9 cellular contexts compared by ENCODE assay signal in the genomic region with DNA sequence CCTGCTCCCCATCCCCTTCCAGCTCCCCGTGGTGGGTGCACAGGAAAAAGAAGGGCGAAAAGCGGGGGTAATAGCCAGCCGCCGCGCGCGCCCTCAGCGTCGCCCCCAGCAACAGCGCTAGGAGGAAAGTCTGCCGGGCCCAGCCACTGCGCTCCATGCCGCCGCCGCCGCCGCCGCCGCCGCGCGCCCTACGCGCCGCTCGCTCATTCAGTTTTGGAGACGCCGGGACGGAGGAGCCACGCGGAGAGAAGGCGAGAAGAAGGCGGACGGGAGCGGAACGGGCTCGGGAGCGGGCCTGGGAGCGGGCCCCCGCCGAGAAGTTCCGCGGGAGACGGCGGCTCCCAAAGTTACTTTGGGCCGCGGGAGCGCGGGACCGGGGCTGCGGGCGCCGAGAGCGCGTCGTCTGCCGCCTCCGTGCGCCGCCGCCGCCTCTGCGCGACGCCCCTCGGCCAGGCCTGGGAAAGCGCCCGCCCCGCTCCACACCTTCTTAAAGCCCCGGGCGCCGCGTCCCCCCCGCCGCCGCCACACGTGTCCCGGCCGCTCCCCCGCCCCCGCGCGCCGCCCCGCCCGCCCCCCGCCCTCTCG. TPM values are rescaled to one million over a fixed set of nuclear protein-coding genes. Genes with fewer than 3 reads are reported as not detected.
A peak's percentile ranks its signal among the peaks of the same experiment; 100 is the strongest.
DNase-seq lines count a peak whose midpoint lies in the region; ATAC-seq and TF ChIP-seq lines count a peak whose summit lies in the region.
"Had no signal": no experiment of that assay in that cellular context is flagged by ENCODE, and none has a peak within 500 bp of the region (broad histone marks: within the 10 kb centered on the region; RNA-seq: fewer than 3 reads in every experiment).

Gene RELN (minus strand): TSS at position 459 of the 585 bp plus-strand sequence. CDS start 302 bp downstream, at position 157.

- H3K36me3 ChIP-seq in mammary epithelial cell (ENCODE audit: insufficient read depth, low read length) (no peaks in the 10 kb centered on the region), liver (ENCODE audit: control insufficient read depth in 4 of 4, insufficient read depth in 3 of 4, low read depth in 1 of 4, low read length in 3 of 4) (no peaks in the 10 kb centered on the region), thymus (ENCODE audit: control insufficient read depth, insufficient read depth) (no peaks in the 10 kb centered on the region)

- in situ Hi-C loops in mammary epithelial cell (cut with MboI; ENCODE audit: low sequenced_read_pairs in 2 of 2) = no loop called here

- TF ChIP-seq CTCF in mammary epithelial cell (conservative IDR thresholded peaks at IDR 0.05 in 1 of 2, IDR thresholded peaks at IDR 0.05 in 1 of 2; ENCODE audit: extremely low read depth in 1 of 2, insufficient read depth in 1 of 2, low read depth in 1 of 2, low read length in 2 of 2) = no peak
- no peak for TF ChIP-seq CTCF in liver (IDR thresholded peaks at IDR 0.05; ENCODE audit: low read depth, low read length, missing input control)

- peaks cover 9% of the 10 kb centered on the region for H3K4me1 ChIP-seq in mammary epithelial cell (ENCODE audit: insufficient read depth, low read length)
- peaks cover 6 to 19% (median 15%) of the 10 kb centered on the region in 4 donors for H3K4me1 ChIP-seq in liver (ENCODE audit: control insufficient read depth in 4 of 4, insufficient read depth in 4 of 4, low read length in 3 of 4)
- no peaks in the 10 kb centered on the region for H3K4me1 ChIP-seq in thymus (ENCODE audit: control insufficient read depth, insufficient read depth, low read length)

- H3K4me3 ChIP-seq in mammary epithelial cell (replicated peaks in 1 of 3; ENCODE audit: insufficient read depth in 1 of 3, low read depth in 2 of 3, low read length in 3 of 3) (peak within 1 kb of the TSS in 2 of 3 experiments; percentile 22 to 33), liver (ENCODE audit: low read depth in 1 of 3, low read length in 3 of 3) (peak within 1 kb of the TSS; percentile 54 to 65 (median 56)), thymus (ENCODE audit: low read length) (peak within 1 kb of the TSS; percentile 31)

- DNase-seq in NCI-H510A treated with DMSO at 0.1 percent for 48 hours (lab: John Stamatoyannopoulos, UW) (peak; percentile 5), NCI-H510A (lab: John Stamatoyannopoulos, UW) (no peak), NCI-H1694 treated with DMSO at 0.1 percent for 48 hours (lab: John Stamatoyannopoulos, UW) (peak; percentile 49), mammary epithelial cell (peak; percentile 28)
- DNase-seq in stimulated activated naive CD4-positive, alpha-beta T cell (lab: John Stamatoyannopoulos, UW) = no peak

- H3K9me3 ChIP-seq in mammary epithelial cell (replicated peaks; ENCODE audit: insufficient read depth, low read length) (no peaks in the 10 kb centered on the region), liver (ENCODE audit: control insufficient read depth in 4 of 4, low read length in 3 of 4) (no peaks in the 10 kb centered on the region), thymus (ENCODE audit: control insufficient read depth) (peaks cover 2% of the 10 kb centered on the region)

- no peak for TF ChIP-seq RAD21 in liver (IDR thresholded peaks at IDR 0.05)

- H3K27ac ChIP-seq in mammary epithelial cell (ENCODE audit: insufficient read depth, low read depth, low read length) (no peak within 1 kb of the TSS), liver (ENCODE audit: low read depth in 1 of 2, low read length in 2 of 2) (peak within 1 kb of the TSS; percentile 59 to 73), thymus (ENCODE audit: low read depth) (no peak within 1 kb of the TSS)
- H3K27ac ChIP-seq: C4-2B had no signal

- intact Hi-C loops in mammary epithelial cell (cut with micrococcal nuclease) = no loop called here

- H2AFZ ChIP-seq in mammary epithelial cell (ENCODE audit: low read depth, low read length) = peak within 1 kb of the TSS; percentile 55

- no peaks in the 10 kb centered on the region for H4K20me1 ChIP-seq in mammary epithelial cell (ENCODE audit: insufficient read depth, low read length)

- dilution Hi-C loops in mammary epithelial cell (cut with HindIII; ENCODE audit: low sequenced_read_pairs) = no loop called here

- H3K9ac ChIP-seq in mammary epithelial cell (ENCODE audit: insufficient read depth, low read length) (no peak within 1 kb of the TSS), liver (ENCODE audit: low read depth in 1 of 2, low read length in 2 of 2) (peak within 1 kb of the TSS; percentile 28 to 44)

- CTCF ChIA-PET in mammary epithelial cell (lab: Charles Lee; ENCODE audit: low non-redundant PET) = no interaction called here

- H3K27me3 ChIP-seq in mammary epithelial cell (ENCODE audit: insufficient read depth, low read length) (peaks cover 30% of the 10 kb centered on the region), liver (ENCODE audit: control insufficient read depth in 4 of 4, insufficient read depth in 4 of 4, low read length in 3 of 4) (no peaks in the 10 kb centered on the region), thymus (ENCODE audit: control insufficient read depth, insufficient read depth) (peaks cover 37% of the 10 kb centered on the region)

- peak within 1 kb of the TSS; percentile 71 for H3K4me2 ChIP-seq in mammary epithelial cell (ENCODE audit: insufficient read depth, low read depth, low read length)

- H3K79me2 ChIP-seq in mammary epithelial cell (ENCODE audit: insufficient read depth, low read length) = no peaks in the 10 kb centered on the region

- no peak for ATAC-seq in HG03280 (IDR thresholded peaks at IDR 0.05; ENCODE audit: unreplicated experiment)

- no TSS peak for BruUV-seq in mammary epithelial cell (replicated peaks; lab: Mats Ljungman, UMichigan)

- 10% methylated on average over 22 of the region's 89 CpGs for WGBS in mammary epithelial cell (ENCODE audit: low coverage, missing lambda C conversion rate)
- under 1% methylated on average over 89 of the region's 89 CpGs for WGBS in liver
- WGBS in thymus = 1% methylated on average over 89 of the region's 89 CpGs

TF ChIP-seq in liver, 16 proteins besides CTCF, POLR2A, EP300 and RAD21 (continues in another document):
- TF ChIP-seq FOXA2 (IDR thresholded peaks at IDR 0.05) (no peak), REST (IDR thresholded peaks at IDR 0.05) (no peak), FOXA1 (IDR thresholded peaks at IDR 0.05) (no peak), EGR1 (IDR thresholded peaks at IDR 0.05; ENCODE audit: low read depth in 2 of 2) (no peak), YY1 (IDR thresholded peaks at IDR 0.05) (no peak), GABPA (IDR thresholded peaks at IDR 0.05 in 1 of 2, conservative IDR thresholded peaks at IDR 0.05 in 1 of 2) (no peak), RXRA (IDR thresholded peaks at IDR 0.05) (no peak), TAF1 (conservative IDR thresholded peaks at IDR 0.05) (no peak), HNF4G (IDR thresholded peaks at IDR 0.05) (no peak), SP1 (IDR thresholded peaks at IDR 0.05) (no peak), JUND (IDR thresholded peaks at IDR 0.05) (no peak), NR2F2 (IDR thresholded peaks at IDR 0.05) (no peak), ATF3 (IDR thresholded peaks at IDR 0.05) (no peak), HNF4A (conservative IDR thresholded peaks at IDR 0.05) (no peak)
- TF ChIP-seq, protein P1, sequence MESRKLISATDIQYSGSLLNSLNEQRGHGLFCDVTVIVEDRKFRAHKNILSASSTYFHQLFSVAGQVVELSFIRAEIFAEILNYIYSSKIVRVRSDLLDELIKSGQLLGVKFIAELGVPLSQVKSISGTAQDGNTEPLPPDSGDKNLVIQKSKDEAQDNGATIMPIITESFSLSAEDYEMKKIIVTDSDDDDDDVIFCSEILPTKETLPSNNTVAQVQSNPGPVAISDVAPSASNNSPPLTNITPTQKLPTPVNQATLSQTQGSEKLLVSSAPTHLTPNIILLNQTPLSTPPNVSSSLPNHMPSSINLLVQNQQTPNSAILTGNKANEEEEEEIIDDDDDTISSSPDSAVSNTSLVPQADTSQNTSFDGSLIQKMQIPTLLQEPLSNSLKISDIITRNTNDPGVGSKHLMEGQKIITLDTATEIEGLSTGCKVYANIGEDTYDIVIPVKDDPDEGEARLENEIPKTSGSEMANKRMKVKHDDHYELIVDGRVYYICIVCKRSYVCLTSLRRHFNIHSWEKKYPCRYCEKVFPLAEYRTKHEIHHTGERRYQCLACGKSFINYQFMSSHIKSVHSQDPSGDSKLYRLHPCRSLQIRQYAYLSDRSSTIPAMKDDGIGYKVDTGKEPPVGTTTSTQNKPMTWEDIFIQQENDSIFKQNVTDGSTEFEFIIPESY (IDR thresholded peaks at IDR 0.05) = no peak

RNA-seq across cellular contexts. Expression of gene RELN, which starts in this region (rescaled TPM):
- total RNA-seq in mammary epithelial cell = under 1 TPM; 0.02 to 0.50 TPM
- polyA plus RNA-seq in mammary epithelial cell = 0.05 TPM
- not detected for polyA minus RNA-seq in mammary epithelial cell
- total RNA-seq in liver = 10 to 100 TPM; 39.3 to 69.8 TPM
- 10 to 100 TPM in 1 of 2 donors, 1 to 10 TPM in 1; 10.0 to 17.4 TPM for polyA plus RNA-seq in liver
- 0.96 TPM for polyA plus RNA-seq in thymus

Comparison
In these comparisons a context has a peak if more than half of its experiments do, and no peak if none do; other contexts are left out.
1. RNA of gene RELN (total RNA-seq): 39.3 to 69.8 TPM in liver; 0.02 to 0.50 TPM in mammary epithelial cell; every median in the first group is over 10 times any median in the second.
2. DNase-seq: peak in NCI-H510A treated with DMSO at 0.1 percent for 48 hours (single experiment) and NCI-H1694 treated with DMSO at 0.1 percent for 48 hours (single experiment); none in NCI-H510A (single experiment) and stimulated activated naive CD4-positive, alpha-beta T cell (0 of 6).
3. Peak in DNase-seq, H3K4me3 ChIP-seq and H3K4me2 ChIP-seq in mammary epithelial cell; RNA of the gene not detected or under 1 TPM.
4. H3K27ac ChIP-seq: peak in liver (2 of 2); none in mammary epithelial cell (single experiment) and thymus (single experiment).
5. Peak in every context shown above with its lines, with median percentiles within 50 percentile points of each other: H3K4me3 ChIP-seq.